ENCODE assay signal across 1 cellular context in the genomic region with DNA sequence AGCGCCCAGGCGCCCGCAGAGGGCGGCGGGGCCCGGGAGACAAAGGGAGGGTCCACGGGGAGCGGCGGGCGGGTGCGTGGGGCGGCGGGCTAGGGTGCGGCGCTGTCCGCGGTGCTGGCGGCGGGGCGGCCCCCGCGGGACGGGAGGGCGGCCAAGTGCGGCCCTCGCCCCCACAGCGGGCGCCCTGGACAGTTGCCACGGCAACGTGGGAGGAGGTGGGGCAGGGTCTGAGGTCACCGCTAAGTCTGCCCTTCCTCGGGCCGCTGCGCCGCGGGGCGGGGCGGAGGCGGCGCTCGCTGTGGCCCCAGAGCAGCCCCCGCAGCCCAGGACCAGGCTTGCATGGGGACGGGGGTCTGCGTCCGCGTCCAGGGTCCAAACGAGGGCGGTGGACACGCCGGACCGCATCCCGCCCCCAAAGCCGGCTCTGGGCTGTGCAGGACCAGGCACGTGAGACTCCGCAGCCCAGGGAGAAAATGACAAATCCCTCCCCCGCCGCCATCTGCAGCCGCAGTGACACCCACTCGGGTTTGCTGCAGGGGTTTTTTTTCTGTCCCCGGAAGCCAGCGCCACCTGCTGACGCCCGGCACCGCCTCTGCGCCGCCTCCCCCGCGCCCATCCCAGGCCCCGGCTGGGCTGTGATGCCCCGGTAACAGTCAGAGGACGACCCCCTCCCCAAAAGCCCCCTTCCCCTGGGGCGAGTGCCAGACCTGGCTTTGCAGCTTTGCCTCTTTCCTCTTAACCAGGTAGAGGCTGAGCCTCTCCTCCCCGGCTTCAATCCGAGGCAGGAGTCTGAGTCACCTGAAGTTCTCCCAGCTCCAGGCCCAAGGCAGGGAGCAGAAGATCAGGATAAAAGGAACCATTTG.
TF ChIP-seq lines count a peak whose summit lies in the region.

No MANE protein-coding gene starts in this region.

TF ChIP-seq in HEK293, 187 proteins besides CTCF, POLR2A, EP300 and RAD21 (continued from another document and continues in another):
- TF ChIP-seq, protein P1, sequence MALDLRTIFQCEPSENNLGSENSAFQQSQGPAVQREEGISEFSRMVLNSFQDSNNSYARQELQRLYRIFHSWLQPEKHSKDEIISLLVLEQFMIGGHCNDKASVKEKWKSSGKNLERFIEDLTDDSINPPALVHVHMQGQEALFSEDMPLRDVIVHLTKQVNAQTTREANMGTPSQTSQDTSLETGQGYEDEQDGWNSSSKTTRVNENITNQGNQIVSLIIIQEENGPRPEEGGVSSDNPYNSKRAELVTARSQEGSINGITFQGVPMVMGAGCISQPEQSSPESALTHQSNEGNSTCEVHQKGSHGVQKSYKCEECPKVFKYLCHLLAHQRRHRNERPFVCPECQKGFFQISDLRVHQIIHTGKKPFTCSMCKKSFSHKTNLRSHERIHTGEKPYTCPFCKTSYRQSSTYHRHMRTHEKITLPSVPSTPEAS (tag by site-specific recombination; IDR thresholded peaks at IDR 0.05): no peak
- TF ChIP-seq, protein P2, sequence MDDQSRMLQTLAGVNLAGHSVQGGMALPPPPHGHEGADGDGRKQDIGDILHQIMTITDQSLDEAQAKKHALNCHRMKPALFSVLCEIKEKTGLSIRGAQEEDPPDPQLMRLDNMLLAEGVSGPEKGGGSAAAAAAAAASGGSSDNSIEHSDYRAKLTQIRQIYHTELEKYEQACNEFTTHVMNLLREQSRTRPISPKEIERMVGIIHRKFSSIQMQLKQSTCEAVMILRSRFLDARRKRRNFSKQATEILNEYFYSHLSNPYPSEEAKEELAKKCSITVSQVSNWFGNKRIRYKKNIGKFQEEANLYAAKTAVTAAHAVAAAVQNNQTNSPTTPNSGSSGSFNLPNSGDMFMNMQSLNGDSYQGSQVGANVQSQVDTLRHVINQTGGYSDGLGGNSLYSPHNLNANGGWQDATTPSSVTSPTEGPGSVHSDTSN (CRISPR knock-in tag; IDR thresholded peaks at IDR 0.05): no peak
- TF ChIP-seq ZNF211 (tag by site-specific recombination; IDR thresholded peaks at IDR 0.05; ENCODE audit: low read depth): no peak
- TF ChIP-seq ZNF707 (tag by site-specific recombination; IDR thresholded peaks at IDR 0.05): no peak
- TF ChIP-seq ZNF654 (tag by site-specific recombination; IDR thresholded peaks at IDR 0.05; ENCODE audit: low read depth): peak; percentile 41
- peak; percentile 37; the same call in 1 of the 2 replicates for TF ChIP-seq SCRT2 (tag by site-specific recombination; IDR thresholded peaks at IDR 0.05)
- no peak for TF ChIP-seq ZNF10 (tag by site-specific recombination; IDR thresholded peaks at IDR 0.05)
- no peak for TF ChIP-seq TRIM28 (IDR thresholded peaks at IDR 0.05; ENCODE audit: borderline replicate concordance, low read length)
- no peak for TF ChIP-seq ZNF660 (tag by site-specific recombination; IDR thresholded peaks at IDR 0.05)
- TF ChIP-seq ZNF510 (tag by site-specific recombination; IDR thresholded peaks at IDR 0.05; ENCODE audit: insufficient replicate concordance): no peak
- TF ChIP-seq, protein P3, sequence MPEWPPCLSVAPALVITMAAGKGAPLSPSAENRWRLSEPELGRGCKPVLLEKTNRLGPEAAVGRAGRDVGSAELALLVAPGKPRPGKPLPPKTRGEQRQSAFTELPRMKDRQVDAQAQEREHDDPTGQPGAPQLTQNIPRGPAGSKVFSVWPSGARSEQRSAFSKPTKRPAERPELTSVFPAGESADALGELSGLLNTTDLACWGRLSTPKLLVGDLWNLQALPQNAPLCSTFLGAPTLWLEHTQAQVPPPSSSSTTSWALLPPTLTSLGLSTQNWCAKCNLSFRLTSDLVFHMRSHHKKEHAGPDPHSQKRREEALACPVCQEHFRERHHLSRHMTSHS (tag by site-specific recombination; IDR thresholded peaks at IDR 0.05): no peak
- no peak for TF ChIP-seq TCF7L2 (IDR thresholded peaks at IDR 0.05; ENCODE audit: borderline replicate concordance, low read depth, low read length)
- TF ChIP-seq ZNF791 (tag by site-specific recombination; IDR thresholded peaks at IDR 0.05): no peak
- TF ChIP-seq FEZF1 (tag by site-specific recombination; IDR thresholded peaks at IDR 0.05): no peak
- TF ChIP-seq ZNF544 (tag by site-specific recombination; IDR thresholded peaks at IDR 0.05): no peak
- no peak for TF ChIP-seq ZNF114 (tag by site-specific recombination; IDR thresholded peaks at IDR 0.05)
- no peak for TF ChIP-seq ZNF555 (tag by site-specific recombination; conservative IDR thresholded peaks at IDR 0.05)
- TF ChIP-seq ZNF792 (tag by site-specific recombination; IDR thresholded peaks at IDR 0.05): no peak
- no peak for TF ChIP-seq ZNF747 (tag by site-specific recombination; IDR thresholded peaks at IDR 0.05)
- TF ChIP-seq GLI2 (tag by site-specific recombination; IDR thresholded peaks at IDR 0.05; ENCODE audit: borderline replicate concordance, low read depth): no peak
- TF ChIP-seq ZNF121 (tag by site-specific recombination; IDR thresholded peaks at IDR 0.05): no peak
- no peak for TF ChIP-seq MEIS1 (CRISPR knock-in tag; IDR thresholded peaks at IDR 0.05; ENCODE audit: borderline replicate concordance)
- TF ChIP-seq ZSCAN23 (tag by site-specific recombination; IDR thresholded peaks at IDR 0.05): no peak
- TF ChIP-seq ZNF624 (tag by site-specific recombination; IDR thresholded peaks at IDR 0.05): no peak
- TF ChIP-seq, protein P4, sequence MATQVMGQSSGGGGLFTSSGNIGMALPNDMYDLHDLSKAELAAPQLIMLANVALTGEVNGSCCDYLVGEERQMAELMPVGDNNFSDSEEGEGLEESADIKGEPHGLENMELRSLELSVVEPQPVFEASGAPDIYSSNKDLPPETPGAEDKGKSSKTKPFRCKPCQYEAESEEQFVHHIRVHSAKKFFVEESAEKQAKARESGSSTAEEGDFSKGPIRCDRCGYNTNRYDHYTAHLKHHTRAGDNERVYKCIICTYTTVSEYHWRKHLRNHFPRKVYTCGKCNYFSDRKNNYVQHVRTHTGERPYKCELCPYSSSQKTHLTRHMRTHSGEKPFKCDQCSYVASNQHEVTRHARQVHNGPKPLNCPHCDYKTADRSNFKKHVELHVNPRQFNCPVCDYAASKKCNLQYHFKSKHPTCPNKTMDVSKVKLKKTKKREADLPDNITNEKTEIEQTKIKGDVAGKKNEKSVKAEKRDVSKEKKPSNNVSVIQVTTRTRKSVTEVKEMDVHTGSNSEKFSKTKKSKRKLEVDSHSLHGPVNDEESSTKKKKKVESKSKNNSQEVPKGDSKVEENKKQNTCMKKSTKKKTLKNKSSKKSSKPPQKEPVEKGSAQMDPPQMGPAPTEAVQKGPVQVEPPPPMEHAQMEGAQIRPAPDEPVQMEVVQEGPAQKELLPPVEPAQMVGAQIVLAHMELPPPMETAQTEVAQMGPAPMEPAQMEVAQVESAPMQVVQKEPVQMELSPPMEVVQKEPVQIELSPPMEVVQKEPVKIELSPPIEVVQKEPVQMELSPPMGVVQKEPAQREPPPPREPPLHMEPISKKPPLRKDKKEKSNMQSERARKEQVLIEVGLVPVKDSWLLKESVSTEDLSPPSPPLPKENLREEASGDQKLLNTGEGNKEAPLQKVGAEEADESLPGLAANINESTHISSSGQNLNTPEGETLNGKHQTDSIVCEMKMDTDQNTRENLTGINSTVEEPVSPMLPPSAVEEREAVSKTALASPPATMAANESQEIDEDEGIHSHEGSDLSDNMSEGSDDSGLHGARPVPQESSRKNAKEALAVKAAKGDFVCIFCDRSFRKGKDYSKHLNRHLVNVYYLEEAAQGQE (tag by site-specific recombination; IDR thresholded peaks at IDR 0.05): peak; percentile 62; the same call in 1 of the 2 replicates
- TF ChIP-seq ZIC2 (tag by site-specific recombination; IDR thresholded peaks at IDR 0.05): peak; percentile 42
- TF ChIP-seq ZNF530 (tag by site-specific recombination; IDR thresholded peaks at IDR 0.05; ENCODE audit: low read depth): no peak
- TF ChIP-seq ZNF677 (tag by site-specific recombination; IDR thresholded peaks at IDR 0.05): no peak
- TF ChIP-seq ZNF404 (tag by site-specific recombination; IDR thresholded peaks at IDR 0.05): no peak
- TF ChIP-seq ZNF266 (tag by site-specific recombination; IDR thresholded peaks at IDR 0.05; ENCODE audit: low read depth): no peak
- no peak for TF ChIP-seq HOXA7 (CRISPR knock-in tag; IDR thresholded peaks at IDR 0.05; ENCODE audit: borderline replicate concordance)
- no peak for TF ChIP-seq ZNF426 (tag by site-specific recombination; IDR thresholded peaks at IDR 0.05)
- TF ChIP-seq ZNF560 (tag by site-specific recombination; IDR thresholded peaks at IDR 0.05; ENCODE audit: borderline replicate concordance): no peak
- TF ChIP-seq ZNF24 (tag by site-specific recombination; IDR thresholded peaks at IDR 0.05): no peak
- no peak for TF ChIP-seq ZNF48 (tag by site-specific recombination; IDR thresholded peaks at IDR 0.05)
- peak; percentile 62 for TF ChIP-seq GLIS1 (tag by site-specific recombination; IDR thresholded peaks at IDR 0.05)
- no peak for TF ChIP-seq ZNF366 (tag by site-specific recombination; conservative IDR thresholded peaks at IDR 0.05)
- TF ChIP-seq KLF8 (tag by site-specific recombination; IDR thresholded peaks at IDR 0.05): peak; percentile 66; the same call in 1 of the 2 replicates
- no peak for TF ChIP-seq ZNF132 (tag by site-specific recombination; IDR thresholded peaks at IDR 0.05; ENCODE audit: borderline replicate concordance)
- no peak for TF ChIP-seq ZNF292 (tag by site-specific recombination; IDR thresholded peaks at IDR 0.05; ENCODE audit: borderline replicate concordance, low read depth)
- TF ChIP-seq ZFP69B (tag by site-specific recombination; IDR thresholded peaks at IDR 0.05): 0 out of 2 replicates have a peak, but pooled peaks have one; percentile 28
- no peak for TF ChIP-seq ZNF239 (tag by site-specific recombination; IDR thresholded peaks at IDR 0.05)
- no peak for TF ChIP-seq ZNF521 (tag by site-specific recombination; IDR thresholded peaks at IDR 0.05)
- TF ChIP-seq, protein P5, sequence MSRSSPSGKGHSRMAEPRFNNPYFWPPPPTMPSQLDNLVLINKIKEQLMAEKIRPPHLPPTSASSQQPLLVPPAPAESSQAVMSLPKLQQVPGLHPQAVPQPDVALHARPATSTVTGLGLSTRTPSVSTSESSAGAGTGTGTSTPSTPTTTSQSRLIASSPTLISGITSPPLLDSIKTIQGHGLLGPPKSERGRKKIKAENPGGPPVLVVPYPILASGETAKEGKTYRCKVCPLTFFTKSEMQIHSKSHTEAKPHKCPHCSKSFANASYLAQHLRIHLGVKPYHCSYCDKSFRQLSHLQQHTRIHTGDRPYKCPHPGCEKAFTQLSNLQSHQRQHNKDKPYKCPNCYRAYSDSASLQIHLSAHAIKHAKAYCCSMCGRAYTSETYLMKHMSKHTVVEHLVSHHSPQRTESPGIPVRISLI (tag by site-specific recombination; IDR thresholded peaks at IDR 0.05): peak; percentile 95
- TF ChIP-seq ZNF433 (tag by site-specific recombination; IDR thresholded peaks at IDR 0.05; ENCODE audit: low read depth): no peak
- TF ChIP-seq ZNF423 (tag by site-specific recombination; IDR thresholded peaks at IDR 0.05): peak; percentile 72; the same call in 1 of the 2 replicates
- no peak for TF ChIP-seq ZNF155 (tag by site-specific recombination; IDR thresholded peaks at IDR 0.05)
- TF ChIP-seq, protein P6, sequence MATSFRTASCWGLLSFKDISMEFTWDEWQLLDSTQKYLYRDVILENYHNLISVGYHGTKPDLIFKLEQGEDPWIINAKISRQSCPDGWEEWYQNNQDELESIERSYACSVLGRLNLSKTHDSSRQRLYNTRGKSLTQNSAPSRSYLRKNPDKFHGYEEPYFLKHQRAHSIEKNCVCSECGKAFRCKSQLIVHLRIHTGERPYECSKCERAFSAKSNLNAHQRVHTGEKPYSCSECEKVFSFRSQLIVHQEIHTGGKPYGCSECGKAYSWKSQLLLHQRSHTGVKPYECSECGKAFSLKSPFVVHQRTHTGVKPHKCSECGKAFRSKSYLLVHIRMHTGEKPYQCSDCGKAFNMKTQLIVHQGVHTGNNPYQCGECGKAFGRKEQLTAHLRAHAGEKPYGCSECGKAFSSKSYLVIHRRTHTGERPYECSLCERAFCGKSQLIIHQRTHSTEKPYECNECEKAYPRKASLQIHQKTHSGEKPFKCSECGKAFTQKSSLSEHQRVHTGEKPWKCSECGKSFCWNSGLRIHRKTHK (tag by site-specific recombination; IDR thresholded peaks at IDR 0.05): no peak
- TF ChIP-seq, protein P7, sequence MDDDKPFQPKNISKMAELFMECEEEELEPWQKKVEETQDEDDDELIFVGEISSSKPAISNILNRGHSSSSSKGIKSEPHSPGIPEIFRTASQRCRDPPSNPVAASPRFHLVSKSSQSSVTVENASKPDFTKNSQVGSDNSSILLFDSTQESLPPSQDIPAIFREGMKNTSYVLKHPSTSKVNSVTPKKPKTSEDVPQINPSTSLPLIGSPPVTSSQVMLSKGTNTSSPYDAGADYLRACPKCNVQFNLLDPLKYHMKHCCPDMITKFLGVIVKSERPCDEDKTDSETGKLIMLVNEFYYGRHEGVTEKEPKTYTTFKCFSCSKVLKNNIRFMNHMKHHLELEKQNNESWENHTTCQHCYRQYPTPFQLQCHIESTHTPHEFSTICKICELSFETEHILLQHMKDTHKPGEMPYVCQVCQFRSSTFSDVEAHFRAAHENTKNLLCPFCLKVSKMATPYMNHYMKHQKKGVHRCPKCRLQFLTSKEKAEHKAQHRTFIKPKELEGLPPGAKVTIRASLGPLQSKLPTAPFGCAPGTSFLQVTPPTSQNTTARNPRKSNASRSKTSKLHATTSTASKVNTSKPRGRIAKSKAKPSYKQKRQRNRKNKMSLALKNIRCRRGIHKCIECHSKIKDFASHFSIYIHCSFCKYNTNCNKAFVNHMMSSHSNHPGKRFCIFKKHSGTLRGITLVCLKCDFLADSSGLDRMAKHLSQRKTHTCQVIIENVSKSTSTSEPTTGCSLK (tag by site-specific recombination; IDR thresholded peaks at IDR 0.05): no peak
- TF ChIP-seq, protein P8, sequence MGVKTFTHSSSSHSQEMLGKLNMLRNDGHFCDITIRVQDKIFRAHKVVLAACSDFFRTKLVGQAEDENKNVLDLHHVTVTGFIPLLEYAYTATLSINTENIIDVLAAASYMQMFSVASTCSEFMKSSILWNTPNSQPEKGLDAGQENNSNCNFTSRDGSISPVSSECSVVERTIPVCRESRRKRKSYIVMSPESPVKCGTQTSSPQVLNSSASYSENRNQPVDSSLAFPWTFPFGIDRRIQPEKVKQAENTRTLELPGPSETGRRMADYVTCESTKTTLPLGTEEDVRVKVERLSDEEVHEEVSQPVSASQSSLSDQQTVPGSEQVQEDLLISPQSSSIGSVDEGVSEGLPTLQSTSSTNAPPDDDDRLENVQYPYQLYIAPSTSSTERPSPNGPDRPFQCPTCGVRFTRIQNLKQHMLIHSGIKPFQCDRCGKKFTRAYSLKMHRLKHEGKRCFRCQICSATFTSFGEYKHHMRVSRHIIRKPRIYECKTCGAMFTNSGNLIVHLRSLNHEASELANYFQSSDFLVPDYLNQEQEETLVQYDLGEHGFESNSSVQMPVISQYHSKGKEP (tag by site-specific recombination; IDR thresholded peaks at IDR 0.05): no peak
- TF ChIP-seq BCL11A (tag by site-specific recombination; IDR thresholded peaks at IDR 0.05; ENCODE audit: low read depth): peak; percentile 40; the same call in 1 of the 2 replicates
- no peak for TF ChIP-seq OSR2 (tag by site-specific recombination; IDR thresholded peaks at IDR 0.05)
- TF ChIP-seq ZNF157 (tag by site-specific recombination; IDR thresholded peaks at IDR 0.05): no peak
